Comparison of ENCODE assay signal across 2 cellular contexts in genomic region chr4:168505996-168506395, GRCh38.
TF ChIP-seq lines count a peak whose summit lies in the region.

No MANE protein-coding gene starts in this region.

TF ChIP-seq in HepG2, 621 proteins besides CTCF, POLR2A, EP300 and RAD21:
- TF ChIP-seq CEBPB (IDR thresholded peaks at IDR 0.05; ENCODE audit: borderline replicate concordance, low read depth, low read length), result peak; percentile 67
- TF ChIP-seq, protein P1, sequence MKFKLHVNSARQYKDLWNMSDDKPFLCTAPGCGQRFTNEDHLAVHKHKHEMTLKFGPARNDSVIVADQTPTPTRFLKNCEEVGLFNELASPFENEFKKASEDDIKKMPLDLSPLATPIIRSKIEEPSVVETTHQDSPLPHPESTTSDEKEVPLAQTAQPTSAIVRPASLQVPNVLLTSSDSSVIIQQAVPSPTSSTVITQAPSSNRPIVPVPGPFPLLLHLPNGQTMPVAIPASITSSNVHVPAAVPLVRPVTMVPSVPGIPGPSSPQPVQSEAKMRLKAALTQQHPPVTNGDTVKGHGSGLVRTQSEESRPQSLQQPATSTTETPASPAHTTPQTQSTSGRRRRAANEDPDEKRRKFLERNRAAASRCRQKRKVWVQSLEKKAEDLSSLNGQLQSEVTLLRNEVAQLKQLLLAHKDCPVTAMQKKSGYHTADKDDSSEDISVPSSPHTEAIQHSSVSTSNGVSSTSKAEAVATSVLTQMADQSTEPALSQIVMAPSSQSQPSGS (CRISPR knock-in tag; IDR thresholded peaks at IDR 0.05), result no peak

TF ChIP-seq in K562, 482 proteins besides CTCF, POLR2A, EP300 and RAD21:
- TF ChIP-seq TGIF2 (CRISPR knock-in tag; IDR thresholded peaks at IDR 0.05) (no peak), CEBPB (tag; IDR thresholded peaks at IDR 0.05) (peak; percentile 57), PHF21A (IDR thresholded peaks at IDR 0.05; ENCODE audit: borderline replicate concordance, low read depth) (no peak), MECOM (CRISPR knock-in tag; IDR thresholded peaks at IDR 0.05) (no peak), CEBPG (CRISPR knock-in tag; IDR thresholded peaks at IDR 0.05) (no peak), CEBPG (tag; conservative IDR thresholded peaks at IDR 0.05 in 1 of 2, IDR thresholded peaks at IDR 0.05 in 1 of 2) (peak in 1 of 2 experiments; percentile 44; a peak in 2 of 4 replicates), ZNF384 (IDR thresholded peaks at IDR 0.05; ENCODE audit: low read depth, low read length) (no peak)
- TF ChIP-seq, protein P2, sequence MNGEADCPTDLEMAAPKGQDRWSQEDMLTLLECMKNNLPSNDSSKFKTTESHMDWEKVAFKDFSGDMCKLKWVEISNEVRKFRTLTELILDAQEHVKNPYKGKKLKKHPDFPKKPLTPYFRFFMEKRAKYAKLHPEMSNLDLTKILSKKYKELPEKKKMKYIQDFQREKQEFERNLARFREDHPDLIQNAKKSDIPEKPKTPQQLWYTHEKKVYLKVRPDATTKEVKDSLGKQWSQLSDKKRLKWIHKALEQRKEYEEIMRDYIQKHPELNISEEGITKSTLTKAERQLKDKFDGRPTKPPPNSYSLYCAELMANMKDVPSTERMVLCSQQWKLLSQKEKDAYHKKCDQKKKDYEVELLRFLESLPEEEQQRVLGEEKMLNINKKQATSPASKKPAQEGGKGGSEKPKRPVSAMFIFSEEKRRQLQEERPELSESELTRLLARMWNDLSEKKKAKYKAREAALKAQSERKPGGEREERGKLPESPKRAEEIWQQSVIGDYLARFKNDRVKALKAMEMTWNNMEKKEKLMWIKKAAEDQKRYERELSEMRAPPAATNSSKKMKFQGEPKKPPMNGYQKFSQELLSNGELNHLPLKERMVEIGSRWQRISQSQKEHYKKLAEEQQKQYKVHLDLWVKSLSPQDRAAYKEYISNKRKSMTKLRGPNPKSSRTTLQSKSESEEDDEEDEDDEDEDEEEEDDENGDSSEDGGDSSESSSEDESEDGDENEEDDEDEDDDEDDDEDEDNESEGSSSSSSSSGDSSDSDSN (IDR thresholded peaks at IDR 0.05; ENCODE audit: borderline replicate concordance in 1 of 2, low read depth in 2 of 2, low read length in 2 of 2), result no peak
